Comparison of ENCODE assay signal across 9 cellular contexts in genomic region chr17:61402978-61403845, GRCh38. TPM values are rescaled to one million over a fixed set of nuclear protein-coding genes. Genes with fewer than 3 reads are reported as not detected.
DNase-seq lines count a peak whose midpoint lies in the region; ATAC-seq and TF ChIP-seq lines count a peak whose summit lies in the region.
"Had no signal": no experiment of that assay in that cellular context is flagged by ENCODE, and none has a peak within 500 bp of the region (broad histone marks: within the 10 kb centered on the region; RNA-seq: fewer than 3 reads in every experiment).

No MANE protein-coding gene starts in this region.

- peak overlapping the region; percentile 84 for H3K27ac Mint-ChIP-seq in stimulated activated naive B cell treated with anti-CD40 and anti-IgM and Interleukin-4, amounts not matched to agents 10 μg/mL and 1 μg/mL and 100 μg/mL, for 72 hours

- H3K4me2 ChIP-seq in Karpas-422 (ENCODE audit: low read depth, low read length, poor library complexity, severe bottlenecking) = no peak overlapping the region

- WGBS in gastroesophageal sphincter (ENCODE audit: low coverage in 1 of 2), 2 donors = 29 to 72% methylated on average over 5 to 11 of the region's 57 CpGs

- H3K9me3 ChIP-seq in HUES6 (ENCODE audit: control insufficient read depth, insufficient read depth, low read depth, low read length) (no peaks in the 10 kb centered on the region), gastroesophageal sphincter (no peaks in the 10 kb centered on the region), Karpas-422 (ENCODE audit: low read length) (no peaks in the 10 kb centered on the region)

- TF ChIP-seq POLR2A in gastroesophageal sphincter (IDR thresholded peaks at IDR 0.05) = no peak

- H3K4me3 ChIP-seq in HUES6 (ENCODE audit: low read depth, low read length) (peak overlapping the region; percentile 38), gastroesophageal sphincter (peak overlapping the region in 1 of 2 donors; percentile 57), Karpas-422 (ENCODE audit: low read length) (no peak overlapping the region)

- H3K9me3 Mint-ChIP-seq in stimulated activated naive B cell treated with anti-CD40 and anti-IgM and Interleukin-4, amounts not matched to agents 10 μg/mL and 1 μg/mL and 100 μg/mL, for 72 hours = no peaks in the 10 kb centered on the region

- H3K27me3 ChIP-seq in HUES6 (ENCODE audit: control insufficient read depth, insufficient read depth, low read length) = peaks cover 100% of the 10 kb centered on the region
- peaks cover 83% of the 10 kb centered on the region for H3K27me3 ChIP-seq in gastroesophageal sphincter
- H3K27me3 ChIP-seq in Karpas-422 (ENCODE audit: low read length) = no peaks in the 10 kb centered on the region

- H3K9me2 ChIP-seq in Karpas-422 (replicated peaks; ENCODE audit: insufficient read depth, low read length) = no peaks in the 10 kb centered on the region

- H3K36me3 ChIP-seq in HUES6 (ENCODE audit: control insufficient read depth, insufficient read depth, low read length) = no peaks in the 10 kb centered on the region
- peaks cover 0 to 38% of the 10 kb centered on the region in 2 donors for H3K36me3 ChIP-seq in gastroesophageal sphincter
- H3K36me3 ChIP-seq in Karpas-422 (ENCODE audit: insufficient read depth, low read length) = no peaks in the 10 kb centered on the region

- no peak for TF ChIP-seq EP300 in gastroesophageal sphincter (IDR thresholded peaks at IDR 0.05)

- no peaks in the 10 kb centered on the region for H3K79me2 ChIP-seq in Karpas-422 (ENCODE audit: low read length)

- TF ChIP-seq CTCF in gastroesophageal sphincter (IDR thresholded peaks at IDR 0.05) = no peak

- H3K9ac ChIP-seq in HUES6 (ENCODE audit: low read length) = no peak overlapping the region
- no peak overlapping the region for H3K9ac ChIP-seq in Karpas-422 (ENCODE audit: low read length)

- no peak overlapping the region for H3K27ac ChIP-seq in HUES6 (ENCODE audit: low read depth, low read length)
- peak overlapping the region in 3 of 4 donors; percentile 3 to 93 (median 57) for H3K27ac ChIP-seq in gastroesophageal sphincter
- no peak overlapping the region for H3K27ac ChIP-seq in Karpas-422 (ENCODE audit: low read length)

- no peak overlapping the region for H2AFZ ChIP-seq in Karpas-422 (ENCODE audit: low read length)

- H3K36me3 Mint-ChIP-seq in stimulated activated naive B cell treated with anti-CD40 and anti-IgM and Interleukin-4, amounts not matched to agents 10 μg/mL and 1 μg/mL and 100 μg/mL, for 72 hours = peaks cover 2 to 9% of the 10 kb centered on the region in 2 donors

- peaks cover 43 to 63% of the 10 kb centered on the region in 2 donors for H3K4me1 Mint-ChIP-seq in stimulated activated naive B cell treated with anti-CD40 and anti-IgM and Interleukin-4, amounts not matched to agents 10 μg/mL and 1 μg/mL and 100 μg/mL, for 72 hours

- peak overlapping the region; percentile 70 to 72 for H3K4me3 Mint-ChIP-seq in stimulated activated naive B cell treated with anti-CD40 and anti-IgM and Interleukin-4, amounts not matched to agents 10 μg/mL and 1 μg/mL and 100 μg/mL, for 72 hours

- H3K27me3 Mint-ChIP-seq in stimulated activated naive B cell treated with anti-CD40 and anti-IgM and Interleukin-4, amounts not matched to agents 10 μg/mL and 1 μg/mL and 100 μg/mL, for 72 hours = peaks cover 67 to 77% of the 10 kb centered on the region in 2 donors

- DNase-seq in SK-N-DZ (ENCODE audit: low spot score) (peak; percentile 69), Karpas-422 (no peak)
- DNase-seq in stimulated activated naive B cell treated with anti-CD40 and anti-IgM and Interleukin-4, amounts not matched to agents 10 μg/mL and 1 μg/mL and 100 μg/mL, for 72 hours = no peak
- DNase-seq in activated CD4-positive, alpha-beta T cell treated with anti-CD3 and anti-CD28 coated beads for 1 hour = no peak

- H3K4me1 ChIP-seq in HUES6 (ENCODE audit: control insufficient read depth, insufficient read depth, low read length) (peaks cover 25% of the 10 kb centered on the region), gastroesophageal sphincter (peaks cover 0 to 95% (median 21%) of the 10 kb centered on the region in 3 donors), Karpas-422 (ENCODE audit: low read length) (no peaks in the 10 kb centered on the region)

- H4K20me1 ChIP-seq in Karpas-422 (ENCODE audit: insufficient read depth, low read depth, low read length) = no peaks in the 10 kb centered on the region

- no peak for ATAC-seq in gastroesophageal sphincter
- no peak for ATAC-seq in stimulated activated naive B cell treated with anti-CD40 and anti-IgM and Interleukin-4, amounts not matched to agents 10 μg/mL and 1 μg/mL and 100 μg/mL, for 72 hours (replicated peaks)
- no peak for ATAC-seq in HG03439 (IDR thresholded peaks at IDR 0.05; ENCODE audit: unreplicated experiment)
- no peak for ATAC-seq in GM21447 (IDR thresholded peaks at IDR 0.05; ENCODE audit: unreplicated experiment)

RNA-seq across cellular contexts. Expression of gene TBX2, which starts 3.6 kb away (rescaled TPM):
- 153 and 188 TPM in 2 replicates for polyA plus RNA-seq in SK-N-DZ (2014; cell fraction: cytosol; rRNA removed)
- 310 and 397 TPM in 2 replicates for polyA plus RNA-seq in SK-N-DZ (2014; cell fraction: nucleus; rRNA removed)
- total RNA-seq in gastroesophageal sphincter = 10 to 100 TPM; 19.0 to 33.6 (median 22.8) TPM
- 0.07 TPM in 1 of 2 replicates, not detected in the other for total RNA-seq in Karpas-422 (2014; rRNA removed; shearing (Covaris generic); ENCODE audit: low replicate concordance)
- total RNA-seq: pulmonary artery endothelial cell had no signal

RNA-seq across cellular contexts. Expression of gene TBX4, which starts 49.0 kb away (rescaled TPM):
- polyA plus RNA-seq in SK-N-DZ (2014; cell fraction: cytosol; rRNA removed) = 2.7 and 4.9 TPM in 2 replicates
- 1.9 and 5.6 TPM in 2 replicates for polyA plus RNA-seq in SK-N-DZ (2014; cell fraction: nucleus; rRNA removed)
- under 1 TPM in 1 of 4 donors, not detected in 3; 0.27 TPM for total RNA-seq in gastroesophageal sphincter
- not detected in 2 replicates for total RNA-seq in Karpas-422 (2014; rRNA removed; shearing (Covaris generic); ENCODE audit: low replicate concordance)
- total RNA-seq: pulmonary artery endothelial cell had no signal

Comparison
In these comparisons a context has a peak if more than half of its experiments do, and no peak if none do; other contexts are left out.
1. H3K27ac ChIP-seq: peak in gastroesophageal sphincter (3 of 4); none in HUES6 (single experiment) and Karpas-422 (single experiment).
2. RNA of gene TBX2, which starts 3.6 kb away (total RNA-seq): 19.0 to 33.6 TPM in gastroesophageal sphincter; 0.07 TPM in Karpas-422; every median in the first group is over 10 times any median in the second.